In the genomic region with DNA sequence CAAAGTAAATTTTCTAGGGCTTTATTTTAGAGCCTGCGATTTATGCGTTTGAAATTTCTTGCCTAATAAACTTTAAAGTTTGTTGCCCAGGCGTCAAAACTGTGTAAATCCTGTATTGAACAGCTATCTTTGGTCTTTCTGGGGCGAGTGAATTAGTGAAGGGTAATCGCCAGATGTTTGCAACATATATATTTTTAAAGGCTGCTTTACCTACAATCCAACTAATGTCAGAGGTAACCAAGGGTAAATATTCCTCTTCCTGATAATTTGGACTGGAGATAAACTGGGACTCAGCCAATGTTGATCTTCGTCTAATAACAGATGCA, we compare ENCODE assay signal across 10 cellular contexts. TPM values are rescaled to one million over a fixed set of nuclear protein-coding genes. Genes with fewer than 3 reads are reported as not detected.
DNase-seq lines count a peak whose midpoint lies in the region; ATAC-seq and TF ChIP-seq lines count a peak whose summit lies in the region.
"Had no signal": no experiment of that assay in that cellular context is flagged by ENCODE, and none has a peak within 500 bp of the region (broad histone marks: within the 10 kb centered on the region; RNA-seq: fewer than 3 reads in every experiment).

No MANE protein-coding gene starts in this region.

- H3K9ac ChIP-seq in smooth muscle cell (ENCODE audit: low read depth): peak overlapping the region; percentile 59

- H3K9me3 ChIP-seq in WERI-Rb-1 (ENCODE audit: severe bottlenecking) (peaks cover under 1% of the 10 kb centered on the region), smooth muscle cell (replicated peaks; ENCODE audit: low read depth) (no peaks in the 10 kb centered on the region)

- no peak overlapping the region for H2AFZ ChIP-seq in smooth muscle cell (ENCODE audit: low read depth)

- peaks cover 18 to 20% of the 10 kb centered on the region in 2 donors for H3K4me1 Mint-ChIP-seq in immature natural killer cell

- peaks cover 28 to 56% (median 32%) of the 10 kb centered on the region in 3 donors for H3K27me3 Mint-ChIP-seq in immature natural killer cell (ENCODE audit: low read depth in 3 of 3)

- H3K36me3 ChIP-seq in WERI-Rb-1: no peaks in the 10 kb centered on the region
- no peaks in the 10 kb centered on the region for H3K36me3 ChIP-seq in smooth muscle cell (ENCODE audit: low read depth)

- no peaks in the 10 kb centered on the region for H4K20me1 ChIP-seq in smooth muscle cell (ENCODE audit: low read depth)

- DNase-seq in NCI-H2029 treated with DMSO at 0.1 percent for 48 hours (lab: John Stamatoyannopoulos, UW): peak; percentile 30
- DNase-seq in NCI-H2029 (lab: John Stamatoyannopoulos, UW): no peak
- DNase-seq in WERI-Rb-1: no peak
- no peak for DNase-seq in immature natural killer cell
- no peak for DNase-seq in smooth muscle cell (lab: John Stamatoyannopoulos, UW; ENCODE audit: unreplicated experiment)
- DNase-seq in NCI-H524 treated with DMSO at 0.1 percent for 48 hours (lab: John Stamatoyannopoulos, UW): no peak
- DNase-seq: 8988T; activated naive CD8-positive, alpha-beta T cell treated with anti-CD3 and anti-CD28 coated beads, Interleukin-2, amount 10 ng/mL, durations not matched to agents 7 days and 5 days had no signal

- TF ChIP-seq CTCF in WERI-Rb-1 (IDR thresholded peaks at IDR 0.05; ENCODE audit: low read depth, low read length): no peak
- TF ChIP-seq CTCF in smooth muscle cell (IDR thresholded peaks at IDR 0.05; ENCODE audit: borderline replicate concordance, insufficient read depth, poor library complexity, severe bottlenecking): no peak

- WGBS in smooth muscle cell (ENCODE audit: low lambda C conversion rate): 6% methylated on average over 6 of the region's 6 CpGs

- H3K79me2 ChIP-seq in smooth muscle cell (ENCODE audit: low read depth): no peaks in the 10 kb centered on the region

- peak overlapping the region; percentile 84 for H3K4me2 ChIP-seq in smooth muscle cell

- peaks cover 11 to 64% (median 20%) of the 10 kb centered on the region in 6 donors for H3K9me3 Mint-ChIP-seq in immature natural killer cell
- H3K9me3 Mint-ChIP-seq: activated naive CD8-positive, alpha-beta T cell treated with anti-CD3 and anti-CD28 coated beads, Interleukin-2, amount 10 ng/mL, durations not matched to agents 7 days and 5 days had no signal

- H3K27ac Mint-ChIP-seq in immature natural killer cell: no peak overlapping the region

- H3F3A ChIP-seq in smooth muscle cell (ENCODE audit: low read depth): peaks cover 4% of the 10 kb centered on the region

- peaks cover 0 to 7% (median 0%) of the 10 kb centered on the region in 3 donors for H3K36me3 Mint-ChIP-seq in immature natural killer cell

- H3K27me3 ChIP-seq in WERI-Rb-1 (ENCODE audit: insufficient read depth, low read depth, severe bottlenecking): peaks cover 69% of the 10 kb centered on the region
- peaks cover 73% of the 10 kb centered on the region for H3K27me3 ChIP-seq in smooth muscle cell (ENCODE audit: low read depth)

- peaks cover 47% of the 10 kb centered on the region for H3K4me1 ChIP-seq in smooth muscle cell (ENCODE audit: low read depth)

- H3K4me3 ChIP-seq in WERI-Rb-1 (ENCODE audit: low read depth, low read length) (peak overlapping the region; percentile 76), smooth muscle cell (peak overlapping the region; percentile 69)

- H3K4me3 Mint-ChIP-seq in immature natural killer cell: peak overlapping the region in 3 of 5 donors; percentile 40 to 51 (median 47)

- ATAC-seq in GM18907 (IDR thresholded peaks at IDR 0.05; ENCODE audit: unreplicated experiment): no peak
- ATAC-seq in GM18498 (IDR thresholded peaks at IDR 0.05; ENCODE audit: unreplicated experiment): no peak

- H3K27ac ChIP-seq in WERI-Rb-1 (no peak overlapping the region), smooth muscle cell (ENCODE audit: low read depth) (no peak overlapping the region)

RNA-seq across cellular contexts. Expression of a gene that starts 0.9 kb away (rescaled TPM):
- polyA plus RNA-seq in immature natural killer cell (not detected), smooth muscle cell (0.24 and 1.5 TPM in 2 replicates)
- 1.1 and 2.9 TPM in 2 replicates for total RNA-seq in smooth muscle cell
- total RNA-seq: activated naive CD8-positive, alpha-beta T cell treated with anti-CD3 and anti-CD28 coated beads, Interleukin-2, amount 10 ng/mL, durations not matched to agents 7 days and 5 days had no signal
